ENCODE assay signal across 28 cellular contexts in genomic region chr14:54058501-54058900, GRCh38.
"Had no signal": no experiment of that assay in that cellular context is flagged by ENCODE, and none has a peak within 500 bp of the region (broad histone marks: within the 10 kb centered on the region; RNA-seq: fewer than 3 reads in every experiment).

No MANE protein-coding gene starts in this region.

- DNase-seq: activated CD4-positive, alpha-beta memory T cell treated with anti-CD3 and anti-CD28 coated beads for 36 hours; activated CD4-positive, alpha-beta T cell treated with anti-CD3 and anti-CD28 coated beads for 36 hours; activated CD4-positive, alpha-beta T cell treated with anti-CD3 and anti-CD28 coated beads, Interleukin-2, amount 10 ng/mL, durations not matched to agents 24 days and 14 days; activated CD4-positive, CD25-positive, alpha-beta regulatory T cell; activated CD4-positive, CD25-positive, alpha-beta regulatory T cell treated with anti-CD3 and anti-CD28 coated beads, Interleukin-2, amount 50 U/mL, for 72 hours; activated CD8-positive, alpha-beta memory T cell treated with anti-CD3 and anti-CD28 coated beads, Interleukin-2, amount 10 ng/mL, durations not matched to agents 7 days and 5 days; activated CD8-positive, alpha-beta memory T cell treated with anti-CD3 and anti-CD28 coated beads, Interleukin-2, amount 50 U/mL, for 4 hours; activated CD8-positive, alpha-beta T cell treated with anti-CD3 and anti-CD28 coated beads, Interleukin-2, amount 10 ng/mL, durations not matched to agents 7 days and 5 days; activated effector memory CD4-positive, alpha-beta T cell treated with anti-CD3 and anti-CD28 coated beads, Interleukin-2, amount 50 U/mL, for 16 hours; activated naive CD4-positive, alpha-beta T cell treated with anti-CD3 and anti-CD28 coated beads for 36 hours; activated naive CD8-positive, alpha-beta T cell treated with anti-CD3 and anti-CD28 coated beads for 36 hours; activated naive CD8-positive, alpha-beta T cell treated with anti-CD3 and anti-CD28 coated beads, Interleukin-2, amount 50 U/mL, for 24 hours; activated T-cell treated with anti-CD3 and anti-CD28 coated beads, Interleukin-2, amount 50 U/mL, for 1 hour; activated T-cell treated with anti-CD3 and anti-CD28 coated beads, Interleukin-2, amount 50 U/mL, for 48 hours; adrenal gland; amygdala; aorta; body of pancreas; cortex of kidney; dermis blood vessel endothelial cell; effector CD4-positive, alpha-beta T cell; effector memory CD8-positive, alpha-beta T cell; erythroblast; esophagus squamous epithelium; foreskin melanocyte; head of caudate nucleus; T-helper 2 cell had no signal

- H3K27ac ChIP-seq: adrenal gland, body of pancreas, esophagus squamous epithelium, gastroesophageal sphincter had no signal

- H3K36me3 ChIP-seq: adrenal gland, esophagus squamous epithelium, gastroesophageal sphincter had no signal

- H3K9me3 ChIP-seq: adrenal gland, body of pancreas, esophagus squamous epithelium, gastroesophageal sphincter had no signal

- H3K27me3 ChIP-seq: adrenal gland, body of pancreas, esophagus squamous epithelium, gastroesophageal sphincter had no signal

- ATAC-seq: activated CD4-positive, alpha-beta T cell treated with anti-CD3 and anti-CD28 coated beads for 36 hours; activated CD8-positive, alpha-beta memory T cell treated with anti-CD3 and anti-CD28 coated beads, Interleukin-2, amount 10 ng/mL, durations not matched to agents 7 days and 5 days; activated CD8-positive, alpha-beta T cell treated with anti-CD3 and anti-CD28 coated beads, Interleukin-2, amount 10 ng/mL, durations not matched to agents 7 days and 5 days; activated naive CD8-positive, alpha-beta T cell treated with anti-CD3 and anti-CD28 coated beads, Interleukin-2, amount 50 U/mL, for 24 hours; body of pancreas; effector memory CD8-positive, alpha-beta T cell; gastroesophageal sphincter had no signal

- H3K4me1 ChIP-seq: adrenal gland, body of pancreas, esophagus squamous epithelium, gastroesophageal sphincter had no signal

- H3K4me3 ChIP-seq: adrenal gland, body of pancreas, esophagus squamous epithelium, gastroesophageal sphincter had no signal
